11 cellular contexts compared by ENCODE assay signal in genomic region chr16:3086596-3087242, GRCh38. TPM values are rescaled to one million over a fixed set of nuclear protein-coding genes. Genes with fewer than 3 reads are reported as not detected.
A peak's percentile ranks its signal among the peaks of the same experiment; 100 is the strongest.
DNase-seq lines count a peak whose midpoint lies in the region; ATAC-seq, FAIRE-seq and TF ChIP-seq lines count a peak whose summit lies in the region.
"Had no signal": no experiment of that assay in that cellular context is flagged by ENCODE, and none has a peak within 500 bp of the region (broad histone marks: within the 10 kb centered on the region; RNA-seq: fewer than 3 reads in every experiment).

No MANE protein-coding gene starts in this region.

- H3K9me1 ChIP-seq in K562 (ENCODE audit: control insufficient read depth, insufficient read depth, low read length), result no peaks in the 10 kb centered on the region

- intact Hi-C loops in K562 (cut with micrococcal nuclease), result loop anchor here (1.0 kb wide), 1 partner anchor 27 kb away; no protein-coding TSS in a partner anchor

- H3K27ac Mint-ChIP-seq in activated naive CD4-positive, alpha-beta T cell treated with anti-CD3 and anti-CD28 coated beads, Interleukin-2, amount 50 U/mL, for 24 hours, result peak overlapping the region; percentile 59
- no peak overlapping the region for H3K27ac Mint-ChIP-seq in activated naive CD4-positive, alpha-beta T cell treated with anti-CD3 and anti-CD28 coated beads, Interleukin-2, amount 10 ng/mL, durations not matched to agents 7 days and 5 days

- TF ChIP-seq POLR2A in K562 (conservative IDR thresholded peaks at IDR 0.05) (no peak), upper lobe of left lung (IDR thresholded peaks at IDR 0.05) (peak in 1 of 4 donors; percentile 16)

- no peaks in the 10 kb centered on the region for H3K9me2 ChIP-seq in GM23248 (ENCODE audit: insufficient read depth)

- DNase-seq in activated naive CD4-positive, alpha-beta T cell treated with anti-CD3 and anti-CD28 coated beads, Interleukin-2, amount 10 ng/mL, durations not matched to agents 7 days and 5 days, result no peak
- DNase-seq in K562 (ENCODE audit: extremely low read depth in 1 of 4, low spot score in 3 of 4) (peak in 1 of 4 experiments; percentile 12), lung microvascular endothelial cell (ENCODE audit: low read depth in 2 of 2) (peak; percentile 37 to 72), upper lobe of left lung (no peak), NCI-H526 treated with DMSO at 0.1 percent for 48 hours (lab: John Stamatoyannopoulos, UW) (no peak), GM23248 (no peak)
- DNase-seq: NCI-H524 treated with DMSO at 0.1 percent for 48 hours had no signal

- TF ChIP-seq EP300 in K562 (IDR thresholded peaks at IDR 0.05; ENCODE audit: low read length) (no peak), upper lobe of left lung (IDR thresholded peaks at IDR 0.05) (no peak)

- no TSS peak for BruUV-seq in K562 (replicated peaks; lab: Mats Ljungman, UMichigan)

- no peaks in the 10 kb centered on the region for H3K9me3 ChIP-seq in K562 (replicated peaks; ENCODE audit: control insufficient read depth, insufficient read depth, low read depth, low read length)
- H3K9me3 ChIP-seq in upper lobe of left lung, result no peaks in the 10 kb centered on the region
- H3K9me3 ChIP-seq in GM23248 (ENCODE audit: low read depth), result no peaks in the 10 kb centered on the region

- no peak; the same call in 2 of the 3 replicates for ATAC-seq in K562
- ATAC-seq in upper lobe of left lung (ENCODE audit: low FRiP score in 2 of 2), result peak; percentile 59 to 61
- no peak for ATAC-seq in GM19023 (IDR thresholded peaks at IDR 0.05; ENCODE audit: unreplicated experiment)

- peak overlapping the region in 1 of 2 experiments; percentile 84; a peak in 2 of 4 replicates for H3K9ac ChIP-seq in K562 (ENCODE audit: insufficient read depth in 1 of 2, low read depth in 2 of 2, low read length in 2 of 2)
- no peak overlapping the region for H3K9ac ChIP-seq in GM23248

- H3K27me3 Mint-ChIP-seq in activated naive CD4-positive, alpha-beta T cell treated with anti-CD3 and anti-CD28 coated beads, Interleukin-2, amount 50 U/mL, for 24 hours, result no peaks in the 10 kb centered on the region
- H3K27me3 Mint-ChIP-seq in activated naive CD4-positive, alpha-beta T cell treated with anti-CD3 and anti-CD28 coated beads, Interleukin-2, amount 10 ng/mL, durations not matched to agents 7 days and 5 days, result peaks cover 4% of the 10 kb centered on the region

- H3K36me3 ChIP-seq in K562 (ENCODE audit: control insufficient read depth, insufficient read depth, low read length), result no peaks in the 10 kb centered on the region
- no peaks in the 10 kb centered on the region for H3K36me3 ChIP-seq in upper lobe of left lung
- H3K36me3 ChIP-seq in GM23248 (ENCODE audit: low read depth), result no peaks in the 10 kb centered on the region

- no peaks in the 10 kb centered on the region for H3F3A ChIP-seq in GM23248 (ENCODE audit: insufficient read depth)

- no peaks in the 10 kb centered on the region for H4K20me1 ChIP-seq in K562 (replicated peaks; ENCODE audit: control insufficient read depth, insufficient read depth, low read length)
- H4K20me1 ChIP-seq in GM23248 (ENCODE audit: insufficient read depth), result no peaks in the 10 kb centered on the region

- 47% methylated on average over 11 of the region's 14 CpGs for WGBS in K562 (ENCODE audit: insufficient coverage, low coverage, missing lambda C conversion rate)
- 66 to 82% methylated on average over 4 to 8 of the region's 14 CpGs for WGBS in upper lobe of left lung, 2 donors
- WGBS in GM23248 (ENCODE audit: low coverage in 1 of 2, low lambda C conversion rate in 2 of 2, missing lambda C conversion rate in 2 of 2), 2 experiments, result 76 to 80% methylated on average over 14 of the region's 14 CpGs

- peaks cover 44% of the 10 kb centered on the region for H3K4me1 Mint-ChIP-seq in activated naive CD4-positive, alpha-beta T cell treated with anti-CD3 and anti-CD28 coated beads, Interleukin-2, amount 50 U/mL, for 24 hours
- H3K4me1 Mint-ChIP-seq in activated naive CD4-positive, alpha-beta T cell treated with anti-CD3 and anti-CD28 coated beads, Interleukin-2, amount 10 ng/mL, durations not matched to agents 7 days and 5 days, result peaks cover 64% of the 10 kb centered on the region

- POLR2A ChIA-PET in K562 (lab: Yijun Ruan, JAX), result interaction anchor here (0.7 to 1.0 kb wide), 2 partner anchors 14 to 43 kb away, joined by 3 to 4 read pairs; no protein-coding TSS in a partner anchor

- no peak overlapping the region for H3K27ac ChIP-seq in K562 (ENCODE audit: extremely low read depth, low read depth, low read length)
- peak overlapping the region; percentile 75 to 88 (median 86) for H3K27ac ChIP-seq in upper lobe of left lung
- H3K27ac ChIP-seq in GM23248, result no peak overlapping the region

- TF ChIP-seq RAD21 in K562 (CRISPR knock-in tag; conservative IDR thresholded peaks at IDR 0.05 in 1 of 2, IDR thresholded peaks at IDR 0.05 in 1 of 2), result no peak

- H3K27me3 ChIP-seq in K562 (ENCODE audit: control insufficient read depth in 2 of 2, insufficient read depth in 2 of 2, low read length in 2 of 2), result peaks cover 2 to 15% of the 10 kb centered on the region in 2 experiments; a peak in 3 of 5 replicates
- no peaks in the 10 kb centered on the region for H3K27me3 ChIP-seq in upper lobe of left lung
- H3K27me3 ChIP-seq in GM23248 (replicated peaks; ENCODE audit: insufficient read depth), result peaks cover 9% of the 10 kb centered on the region; the same call in 1 of the 2 replicates

- no peaks in the 10 kb centered on the region for H3K36me3 Mint-ChIP-seq in activated naive CD4-positive, alpha-beta T cell treated with anti-CD3 and anti-CD28 coated beads, Interleukin-2, amount 50 U/mL, for 24 hours
- H3K36me3 Mint-ChIP-seq in activated naive CD4-positive, alpha-beta T cell treated with anti-CD3 and anti-CD28 coated beads, Interleukin-2, amount 10 ng/mL, durations not matched to agents 7 days and 5 days, result peaks cover 5% of the 10 kb centered on the region

- H3K4me3 Mint-ChIP-seq in activated naive CD4-positive, alpha-beta T cell treated with anti-CD3 and anti-CD28 coated beads, Interleukin-2, amount 50 U/mL, for 24 hours, result peak overlapping the region; percentile 62
- no peak overlapping the region for H3K4me3 Mint-ChIP-seq in activated naive CD4-positive, alpha-beta T cell treated with anti-CD3 and anti-CD28 coated beads, Interleukin-2, amount 10 ng/mL, durations not matched to agents 7 days and 5 days

- no peak for FAIRE-seq in K562 (lab: Jason Lieb, UNC)

- no peaks in the 10 kb centered on the region for H3K9me3 Mint-ChIP-seq in activated naive CD4-positive, alpha-beta T cell treated with anti-CD3 and anti-CD28 coated beads, Interleukin-2, amount 50 U/mL, for 24 hours
- no peaks in the 10 kb centered on the region for H3K9me3 Mint-ChIP-seq in activated naive CD4-positive, alpha-beta T cell treated with anti-CD3 and anti-CD28 coated beads, Interleukin-2, amount 10 ng/mL, durations not matched to agents 7 days and 5 days

- CTCF ChIA-PET in activated naive CD4-positive, alpha-beta T cell treated with anti-CD3 and anti-CD28 coated beads, Interleukin-2, amount 10 ng/mL, durations not matched to agents 7 days and 5 days (lab: Charles Lee), result interaction anchor here (0.8 to 5.5 kb wide), 6 partner anchors 9 to 42 kb away, joined by 3 to 24 read pairs (median 7); no protein-coding TSS in a partner anchor
- CTCF ChIA-PET in K562 (lab: Yijun Ruan, JAX; ENCODE audit: low intra/inter-chr PET ratio), result no interaction called here

- H3K4me3 ChIP-seq in K562 (no peak overlapping the region), upper lobe of left lung (peak overlapping the region in 3 of 4 donors; percentile 36 to 51 (median 48)), GM23248 (no peak overlapping the region)

- peak overlapping the region; percentile 82 for H2AFZ ChIP-seq in K562 (ENCODE audit: low read depth, low read length)
- no peak overlapping the region for H2AFZ ChIP-seq in GM23248

- H3K79me2 ChIP-seq in K562 (ENCODE audit: control insufficient read depth, insufficient read depth, low read length) (no peaks in the 10 kb centered on the region), GM23248 (ENCODE audit: insufficient read depth) (no peaks in the 10 kb centered on the region)

- H3K4me2 ChIP-seq in K562 (ENCODE audit: insufficient read depth, low read length) (peak overlapping the region; percentile 7; the same call in 1 of the 2 replicates), GM23248 (ENCODE audit: unreplicated experiment) (no peak overlapping the region)

- in situ Hi-C loops in K562 (cut with MboI), result no loop called here
- in situ Hi-C loops in GM23248 (cut with MboI), result no loop called here

- no peak for TF ChIP-seq CTCF in K562 (IDR thresholded peaks at IDR 0.05 in 2 of 3, conservative IDR thresholded peaks at IDR 0.05 in 1 of 3; ENCODE audit: insufficient read depth in 2 of 3, low read depth in 1 of 3, low read length in 3 of 3)
- TF ChIP-seq CTCF in upper lobe of left lung (IDR thresholded peaks at IDR 0.05), result no peak

- H3K4me1 ChIP-seq in K562 (replicated peaks in 1 of 2; ENCODE audit: control insufficient read depth in 2 of 2, insufficient read depth in 2 of 2, low read length in 2 of 2) (peaks cover 19 to 54% of the 10 kb centered on the region in 2 experiments), upper lobe of left lung (peaks cover 24 to 39% (median 29%) of the 10 kb centered on the region in 4 donors), GM23248 (ENCODE audit: insufficient read depth) (no peaks in the 10 kb centered on the region)

RNA-seq across cellular contexts. Expression of gene ZSCAN10, which starts 12.4 kb away (rescaled TPM):
- not detected in 2 replicates for total RNA-seq in K562 (2011; cell fraction: chromatin; rRNA removed; ENCODE audit: low replicate concordance)
- 0.17 TPM in 1 of 2 replicates, not detected in the other for total RNA-seq in K562 (2011; cell fraction: nucleolus; rRNA removed)
- 0.37 TPM in 1 of 2 replicates, not detected in the other for total RNA-seq in K562 (2011; cell fraction: nucleoplasm; rRNA removed)
- not detected in 2 replicates for total RNA-seq in K562 (2014; rRNA removed)
- not detected in 2 replicates for total RNA-seq in K562 (2014; rRNA removed; fragmentation: Illumina TruSeq; extraction: Trizol)
- total RNA-seq in K562 (2015; rRNA removed; fragmentation: Illumina TruSeq; extraction: Trizol), result not detected in 2 replicates
- total RNA-seq in K562 (2021), result 0.16 and 0.22 TPM in 2 replicates
- not detected in 2 replicates for polyA plus RNA-seq in K562 (2011; rRNA removed)
- 0.03 TPM in 1 of 2 replicates, not detected in the other for polyA plus RNA-seq in K562 (2011; cell fraction: cytosol; rRNA removed)
- 0.10 TPM in 1 of 2 replicates, not detected in the other for polyA plus RNA-seq in K562 (2011; cell fraction: nucleus; rRNA removed)
- polyA plus RNA-seq in K562 (2012), result 0.14 TPM in 1 of 2 replicates, not detected in the other
- not detected in 2 replicates for polyA plus RNA-seq in K562 (2014; fragmentation: Illumina TruSeq; extraction: Trizol)
- not detected for polyA plus RNA-seq in K562 (2014; fragmentation: Nextera tagmentation; extraction: Ambion mirVana)
- not detected in 2 replicates for polyA plus RNA-seq in K562 (2014; rRNA removed)
- not detected in 2 replicates for polyA minus RNA-seq in K562 (2011; rRNA and poly(A)+ RNA removed)
- not detected in 2 replicates for polyA minus RNA-seq in K562 (2011; cell fraction: cytosol; rRNA and poly(A)+ RNA removed)
- not detected in 2 replicates for polyA minus RNA-seq in K562 (2011; cell fraction: nucleus; rRNA and poly(A)+ RNA removed)
- total RNA-seq in lung microvascular endothelial cell, result under 0.01 TPM in 1 of 2 replicates, not detected in the other
- total RNA-seq in upper lobe of left lung, result 1 to 10 TPM in 1 of 6 donors, under 1 TPM in 3, not detected in 2; 0.17 to 1.0 (median 0.28) TPM
- total RNA-seq in GM23248 (2014; rRNA removed; shearing (Covaris generic)), result not detected in 2 replicates
- polyA plus RNA-seq in GM23248 (2016; fragmentation: Nextera tagmentation; extraction: Ambion mirVana), result 0.08 TPM in 1 of 2 replicates, not detected in the other
- total RNA-seq: bronchial epithelial cell, ureter had no signal

RNA-seq across cellular contexts. Expression of gene IL32, which starts 21.3 kb away (rescaled TPM):
- 1.1 TPM in 1 of 2 replicates, not detected in the other for total RNA-seq in K562 (2011; cell fraction: chromatin; rRNA removed; ENCODE audit: low replicate concordance)
- total RNA-seq in K562 (2011; cell fraction: nucleolus; rRNA removed), result 0.50 and 1.1 TPM in 2 replicates
- not detected in 2 replicates for total RNA-seq in K562 (2011; cell fraction: nucleoplasm; rRNA removed)
- not detected in 2 replicates for total RNA-seq in K562 (2014; rRNA removed)
- not detected in 2 replicates for total RNA-seq in K562 (2014; rRNA removed; fragmentation: Illumina TruSeq; extraction: Trizol)
- total RNA-seq in K562 (2015; rRNA removed; fragmentation: Illumina TruSeq; extraction: Trizol), result not detected in 2 replicates
- 1.5 and 2.2 TPM in 2 replicates for total RNA-seq in K562 (2021)
- 0.21 TPM in 1 of 2 replicates, not detected in the other for polyA plus RNA-seq in K562 (2011; rRNA removed)
- polyA plus RNA-seq in K562 (2011; cell fraction: cytosol; rRNA removed), result 0.40 TPM in 2 replicates
- polyA plus RNA-seq in K562 (2011; cell fraction: nucleus; rRNA removed), result 0.29 and 0.43 TPM in 2 replicates
- 1.0 and 5.1 TPM in 2 replicates for polyA plus RNA-seq in K562 (2012)
- 0.31 and 0.64 TPM in 2 replicates for polyA plus RNA-seq in K562 (2014; fragmentation: Illumina TruSeq; extraction: Trizol)
- polyA plus RNA-seq in K562 (2014; fragmentation: Nextera tagmentation; extraction: Ambion mirVana), result under 1 TPM; 0.24 to 0.42 TPM
- 0.43 and 2.0 TPM in 2 replicates for polyA plus RNA-seq in K562 (2014; rRNA removed)
- not detected in 2 replicates for polyA minus RNA-seq in K562 (2011; rRNA and poly(A)+ RNA removed)
- not detected in 2 replicates for polyA minus RNA-seq in K562 (2011; cell fraction: cytosol; rRNA and poly(A)+ RNA removed)
- polyA minus RNA-seq in K562 (2011; cell fraction: nucleus; rRNA and poly(A)+ RNA removed), result not detected in 2 replicates
- 26.2 and 36.6 TPM in 2 replicates for total RNA-seq in lung microvascular endothelial cell
- total RNA-seq in upper lobe of left lung, result 100 to 1,000 TPM in 3 of 6 donors, 10 to 100 TPM in 3; 31.4 to 220 (median 116) TPM
- 0.76 TPM in 1 of 2 replicates, not detected in the other for total RNA-seq in GM23248 (2014; rRNA removed; shearing (Covaris generic))
- 0.56 and 1.0 TPM in 2 replicates for polyA plus RNA-seq in GM23248 (2016; fragmentation: Nextera tagmentation; extraction: Ambion mirVana)

RNA-seq across cellular contexts. Expression of gene ZNF205, which starts 25.7 kb away (rescaled TPM):
- total RNA-seq in K562 (2011; cell fraction: chromatin; rRNA removed; ENCODE audit: low replicate concordance), result 3.9 and 8.4 TPM in 2 replicates
- total RNA-seq in K562 (2011; cell fraction: nucleolus; rRNA removed), result 8.7 and 9.3 TPM in 2 replicates
- 3.0 and 3.1 TPM in 2 replicates for total RNA-seq in K562 (2011; cell fraction: nucleoplasm; rRNA removed)
- 11.8 and 14.2 TPM in 2 replicates for total RNA-seq in K562 (2014; rRNA removed)
- 1.9 and 2.4 TPM in 2 replicates for total RNA-seq in K562 (2014; rRNA removed; fragmentation: Illumina TruSeq; extraction: Trizol)
- total RNA-seq in K562 (2015; rRNA removed; fragmentation: Illumina TruSeq; extraction: Trizol), result 5.1 and 5.4 TPM in 2 replicates
- total RNA-seq in K562 (2021), result 9.4 and 10.1 TPM in 2 replicates
- 3.6 and 4.7 TPM in 2 replicates for polyA plus RNA-seq in K562 (2011; rRNA removed)
- 6.0 and 16.0 TPM in 2 replicates for polyA plus RNA-seq in K562 (2011; cell fraction: cytosol; rRNA removed)
- polyA plus RNA-seq in K562 (2011; cell fraction: nucleus; rRNA removed), result 6.6 and 12.0 TPM in 2 replicates
- 6.3 and 12.0 TPM in 2 replicates for polyA plus RNA-seq in K562 (2012)
- 3.3 and 5.0 TPM in 2 replicates for polyA plus RNA-seq in K562 (2014; fragmentation: Illumina TruSeq; extraction: Trizol)
- polyA plus RNA-seq in K562 (2014; fragmentation: Nextera tagmentation; extraction: Ambion mirVana), result not detected
- 8.3 and 8.7 TPM in 2 replicates for polyA plus RNA-seq in K562 (2014; rRNA removed)
- 0.81 and 2.0 TPM in 2 replicates for polyA minus RNA-seq in K562 (2011; rRNA and poly(A)+ RNA removed)
- 4.6 and 6.7 TPM in 2 replicates for polyA minus RNA-seq in K562 (2011; cell fraction: cytosol; rRNA and poly(A)+ RNA removed)
- 1.9 and 2.6 TPM in 2 replicates for polyA minus RNA-seq in K562 (2011; cell fraction: nucleus; rRNA and poly(A)+ RNA removed)
- total RNA-seq in lung microvascular endothelial cell, result 12.3 and 12.6 TPM in 2 replicates
- 10 to 100 TPM; 13.8 to 25.2 (median 16.8) TPM for total RNA-seq in upper lobe of left lung
- 12.5 and 14.6 TPM in 2 replicates for total RNA-seq in GM23248 (2014; rRNA removed; shearing (Covaris generic))
- 4.2 and 4.4 TPM in 2 replicates for polyA plus RNA-seq in GM23248 (2016; fragmentation: Nextera tagmentation; extraction: Ambion mirVana)

RNA-seq across cellular contexts. Expression of gene MMP25, which starts 40.4 kb away (rescaled TPM):
- total RNA-seq in K562 (2011; cell fraction: chromatin; rRNA removed; ENCODE audit: low replicate concordance), result 0.14 TPM in 1 of 2 replicates, not detected in the other
- total RNA-seq in K562 (2011; cell fraction: nucleolus; rRNA removed), result 0.17 TPM in 1 of 2 replicates, not detected in the other
- 0.07 and 0.15 TPM in 2 replicates for total RNA-seq in K562 (2011; cell fraction: nucleoplasm; rRNA removed)
- total RNA-seq in K562 (2014; rRNA removed) (not detected in 2 replicates), K562 (2014; rRNA removed; fragmentation: Illumina TruSeq; extraction: Trizol) (not detected in 2 replicates), K562 (2015; rRNA removed; fragmentation: Illumina TruSeq; extraction: Trizol) (0.04 TPM in 1 of 2 replicates, not detected in the other), K562 (2021) (0.09 TPM in 1 of 2 replicates, not detected in the other), lung microvascular endothelial cell (under 0.01 TPM in 2 replicates), upper lobe of left lung (10 to 100 TPM; 10.0 to 41.4 (median 20.5) TPM)
- polyA plus RNA-seq in K562 (2011; rRNA removed) (not detected in 2 replicates), K562 (2014; fragmentation: Illumina TruSeq; extraction: Trizol) (0.03 TPM in 1 of 2 replicates, not detected in the other), K562 (2014; fragmentation: Nextera tagmentation; extraction: Ambion mirVana) (not detected), K562 (2014; rRNA removed) (not detected in 2 replicates), GM23248 (2016; fragmentation: Nextera tagmentation; extraction: Ambion mirVana) (0.16 and 0.23 TPM in 2 replicates)
- polyA plus RNA-seq in K562 (2011; cell fraction: cytosol; rRNA removed), result 0.01 TPM in 1 of 2 replicates, not detected in the other
- 0.03 and 0.08 TPM in 2 replicates for polyA plus RNA-seq in K562 (2011; cell fraction: nucleus; rRNA removed)
- polyA plus RNA-seq in K562 (2012), result 0.51 and 0.58 TPM in 2 replicates
- not detected in 2 replicates for polyA minus RNA-seq in K562 (2011; rRNA and poly(A)+ RNA removed)
- 0.19 TPM in 1 of 2 replicates, not detected in the other for polyA minus RNA-seq in K562 (2011; cell fraction: cytosol; rRNA and poly(A)+ RNA removed)
- polyA minus RNA-seq in K562 (2011; cell fraction: nucleus; rRNA and poly(A)+ RNA removed), result not detected in 2 replicates
- total RNA-seq in GM23248 (2014; rRNA removed; shearing (Covaris generic)), result not detected in 2 replicates

RNA-seq across cellular contexts. Expression of gene ZNF213, which starts 48.1 kb away (rescaled TPM):
- total RNA-seq in K562 (2011; cell fraction: chromatin; rRNA removed; ENCODE audit: low replicate concordance), result 3.3 and 8.4 TPM in 2 replicates
- 6.6 and 7.7 TPM in 2 replicates for total RNA-seq in K562 (2011; cell fraction: nucleolus; rRNA removed)
- 4.5 and 4.7 TPM in 2 replicates for total RNA-seq in K562 (2011; cell fraction: nucleoplasm; rRNA removed)
- total RNA-seq in K562 (2014; rRNA removed) (2.7 and 3.2 TPM in 2 replicates), K562 (2014; rRNA removed; fragmentation: Illumina TruSeq; extraction: Trizol) (0.61 and 0.84 TPM in 2 replicates), K562 (2015; rRNA removed; fragmentation: Illumina TruSeq; extraction: Trizol) (1.8 and 2.1 TPM in 2 replicates), K562 (2021) (9.3 and 10.0 TPM in 2 replicates), lung microvascular endothelial cell (2.8 and 3.2 TPM in 2 replicates), upper lobe of left lung (10 to 100 TPM in 4 of 6 donors, 1 to 10 TPM in 2; 4.2 to 20.3 (median 11.6) TPM)
- polyA plus RNA-seq in K562 (2011; rRNA removed) (0.74 and 1.2 TPM in 2 replicates), K562 (2014; fragmentation: Illumina TruSeq; extraction: Trizol) (1.8 and 5.0 TPM in 2 replicates), K562 (2014; fragmentation: Nextera tagmentation; extraction: Ambion mirVana) (under 1 TPM; 0.49 to 0.62 TPM), K562 (2014; rRNA removed) (3.1 and 3.2 TPM in 2 replicates), GM23248 (2016; fragmentation: Nextera tagmentation; extraction: Ambion mirVana) (5.3 and 5.4 TPM in 2 replicates)
- 0.93 and 2.0 TPM in 2 replicates for polyA plus RNA-seq in K562 (2011; cell fraction: cytosol; rRNA removed)
- polyA plus RNA-seq in K562 (2011; cell fraction: nucleus; rRNA removed), result 3.5 and 6.9 TPM in 2 replicates
- polyA plus RNA-seq in K562 (2012), result 6.1 and 13.6 TPM in 2 replicates
- polyA minus RNA-seq in K562 (2011; rRNA and poly(A)+ RNA removed), result 0.88 and 0.99 TPM in 2 replicates
- polyA minus RNA-seq in K562 (2011; cell fraction: cytosol; rRNA and poly(A)+ RNA removed), result 3.6 and 7.0 TPM in 2 replicates
- polyA minus RNA-seq in K562 (2011; cell fraction: nucleus; rRNA and poly(A)+ RNA removed), result 3.0 and 3.4 TPM in 2 replicates
- total RNA-seq in GM23248 (2014; rRNA removed; shearing (Covaris generic)), result 7.3 and 7.7 TPM in 2 replicates

Comparison
In these comparisons a context has a peak if more than half of its experiments do, and no peak if none do; other contexts are left out.
1. DNase-seq: peak in lung microvascular endothelial cell (2 of 2); none in activated naive CD4-positive, alpha-beta T cell treated with anti-CD3 and anti-CD28 coated beads, Interleukin-2, amount 10 ng/mL, durations not matched to agents 7 days and 5 days (single experiment), upper lobe of left lung (0 of 2), NCI-H526 treated with DMSO at 0.1 percent for 48 hours (single experiment) and GM23248 (single experiment).
2. ATAC-seq: peak in upper lobe of left lung (2 of 2); none in K562 (single experiment) and GM19023 (single experiment).
3. H3K27ac ChIP-seq: peak in upper lobe of left lung (4 of 4); none in K562 (single experiment) and GM23248 (single experiment).
4. H3K4me3 ChIP-seq: peak in upper lobe of left lung (3 of 4); none in K562 (single experiment) and GM23248 (single experiment).